9 cellular contexts compared by ENCODE assay signal in genomic region chr5:17118631-17119030, GRCh38.
DNase-seq lines count a peak whose midpoint lies in the region; ATAC-seq, FAIRE-seq and TF ChIP-seq lines count a peak whose summit lies in the region.
"Had no signal": no experiment of that assay in that cellular context is flagged by ENCODE, and none has a peak within 500 bp of the region (broad histone marks: within the 10 kb centered on the region; RNA-seq: fewer than 3 reads in every experiment).

No MANE protein-coding gene starts in this region.

- CTCF ChIA-PET in A673 (lab: Charles Lee) (interaction anchor here (0.6 kb wide), 1 partner anchor 163 kb away, joined by 4 read pairs; no protein-coding TSS in a partner anchor), K562 (lab: Yijun Ruan, JAX; ENCODE audit: low intra/inter-chr PET ratio) (no interaction called here)

- DNase-seq in A673 (ENCODE audit: low spot score) (peak; percentile 93), M059J (ENCODE audit: low read depth) (peak; percentile 97), K562 (ENCODE audit: extremely low read depth in 1 of 4, low spot score in 3 of 4) (peak in 3 of 4 experiments; percentile 27 to 67 (median 53)), left lung (peak in 1 of 2 donors; percentile 77), transverse colon (peak; percentile 50), thyroid gland (no peak), COR-L47 (lab: John Stamatoyannopoulos, UW) (no peak)

- intact Hi-C loops in A673 (cut with micrococcal nuclease; ENCODE audit: unreplicated experiment) (no loop called here), K562 (cut with micrococcal nuclease) (no loop called here), left lung (cut with DNase I) (no loop called here), transverse colon (cut with DNase I; ENCODE audit: low total_unique reads) (no loop called here), thyroid gland (cut with DNase I) (no loop called here)

- H3K9me1 ChIP-seq in K562 (ENCODE audit: control insufficient read depth, insufficient read depth, low read length), result no peaks in the 10 kb centered on the region

- in situ Hi-C loops in K562 (cut with MboI) (no loop called here), transverse colon (cut with MboI; ENCODE audit: low pct_ligation_motif_present in 1 of 4, low pct_unique_long_range_greater_than_20kb in 1 of 4, low sequenced_read_pairs in 3 of 4) (no loop called here)

- no peak overlapping the region for H3K9ac ChIP-seq in K562 (ENCODE audit: insufficient read depth in 1 of 2, low read depth in 2 of 2, low read length in 2 of 2)

- WGBS in K562 (ENCODE audit: insufficient coverage, low coverage, missing lambda C conversion rate), result 5% methylated on average over 9 of the region's 9 CpGs
- WGBS in transverse colon (ENCODE audit: low coverage in 1 of 2), 2 donors, result 33 to 34% methylated on average over 8 to 9 of the region's 9 CpGs
- WGBS in thyroid gland, 2 donors, result 57 to 68% methylated on average over 9 of the region's 9 CpGs

- ATAC-seq in GM19043 (IDR thresholded peaks at IDR 0.05; ENCODE audit: low read depth, unreplicated experiment), result peak; percentile 90
- peak; percentile 87 for ATAC-seq in K562
- ATAC-seq in left lung, result peak; percentile 90

- H3K27me3 ChIP-seq in A673 (replicated peaks; ENCODE audit: insufficient read depth, low read depth, low read length, poor library complexity) (no peaks in the 10 kb centered on the region), K562 (ENCODE audit: control insufficient read depth in 2 of 2, insufficient read depth in 2 of 2, low read length in 2 of 2) (no peaks in the 10 kb centered on the region), left lung (no peaks in the 10 kb centered on the region), transverse colon (no peaks in the 10 kb centered on the region), thyroid gland (no peaks in the 10 kb centered on the region)

- H3K4me3 ChIP-seq in A673 (ENCODE audit: low read depth, low read length, poor library complexity, severe bottlenecking) (no peak overlapping the region), K562 (no peak overlapping the region), left lung (no peak overlapping the region), transverse colon (no peak overlapping the region), thyroid gland (replicated peaks in 1 of 3) (no peak overlapping the region)

- TF ChIP-seq CTCF in A673 (conservative IDR thresholded peaks at IDR 0.05; ENCODE audit: low read depth, low read length) (no peak), K562 (IDR thresholded peaks at IDR 0.05 in 2 of 3, conservative IDR thresholded peaks at IDR 0.05 in 1 of 3; ENCODE audit: insufficient read depth in 2 of 3, low read depth in 1 of 3, low read length in 3 of 3) (no peak), left lung (IDR thresholded peaks at IDR 0.05) (no peak), transverse colon (IDR thresholded peaks at IDR 0.05) (no peak), thyroid gland (IDR thresholded peaks at IDR 0.05) (no peak)

- H3K27ac ChIP-seq in A673 (ENCODE audit: low read depth, low read length, poor library complexity, severe bottlenecking) (peak overlapping the region; percentile 69), K562 (ENCODE audit: extremely low read depth, low read depth, low read length) (peak overlapping the region; percentile 53; the same call in 1 of the 3 replicates), left lung (peak overlapping the region in 1 of 2 donors; percentile 89), transverse colon (peak overlapping the region in 3 of 4 donors; percentile 25 to 57 (median 28)), thyroid gland (no peak overlapping the region)

- TF ChIP-seq RAD21 in K562 (CRISPR knock-in tag; conservative IDR thresholded peaks at IDR 0.05 in 1 of 2, IDR thresholded peaks at IDR 0.05 in 1 of 2), result no peak

- H4K20me1 ChIP-seq in K562 (replicated peaks; ENCODE audit: control insufficient read depth, insufficient read depth, low read length), result no peaks in the 10 kb centered on the region

- no peak for TF ChIP-seq POLR2A in K562 (conservative IDR thresholded peaks at IDR 0.05)
- no peak for TF ChIP-seq POLR2A in transverse colon (IDR thresholded peaks at IDR 0.05)
- no peak for TF ChIP-seq POLR2A in thyroid gland (IDR thresholded peaks at IDR 0.05)

- no peaks in the 10 kb centered on the region for H3K36me3 ChIP-seq in A673 (ENCODE audit: insufficient read depth, low read length, poor library complexity, severe bottlenecking)
- no peaks in the 10 kb centered on the region for H3K36me3 ChIP-seq in K562 (ENCODE audit: control insufficient read depth, insufficient read depth, low read length)
- no peaks in the 10 kb centered on the region for H3K36me3 ChIP-seq in left lung
- H3K36me3 ChIP-seq in transverse colon, result no peaks in the 10 kb centered on the region
- H3K36me3 ChIP-seq in thyroid gland, result no peaks in the 10 kb centered on the region

- no peaks in the 10 kb centered on the region for H3K9me3 ChIP-seq in A673 (ENCODE audit: low read depth, low read length, poor library complexity, severe bottlenecking)
- no peaks in the 10 kb centered on the region for H3K9me3 ChIP-seq in K562 (replicated peaks; ENCODE audit: control insufficient read depth, insufficient read depth, low read depth, low read length)
- no peaks in the 10 kb centered on the region for H3K9me3 ChIP-seq in left lung
- H3K9me3 ChIP-seq in transverse colon, result no peaks in the 10 kb centered on the region
- no peaks in the 10 kb centered on the region for H3K9me3 ChIP-seq in thyroid gland

- H3K4me1 ChIP-seq in A673 (ENCODE audit: insufficient read depth, low read length, poor library complexity, severe bottlenecking), result peaks cover 28% of the 10 kb centered on the region
- H3K4me1 ChIP-seq in K562 (replicated peaks in 1 of 2; ENCODE audit: control insufficient read depth in 2 of 2, insufficient read depth in 2 of 2, low read length in 2 of 2), result no peaks in the 10 kb centered on the region; a peak in 1 of 5 replicates
- H3K4me1 ChIP-seq in left lung, result peaks cover 0 to 24% of the 10 kb centered on the region in 2 donors
- H3K4me1 ChIP-seq in transverse colon, result peaks cover 0 to 25% (median 12%) of the 10 kb centered on the region in 4 donors
- H3K4me1 ChIP-seq in thyroid gland, result peaks cover 29 to 35% of the 10 kb centered on the region in 2 donors

- FAIRE-seq in K562 (lab: Jason Lieb, UNC), result peak; percentile 61
- FAIRE-seq: GM18507 had no signal

- TF ChIP-seq EP300 in K562 (IDR thresholded peaks at IDR 0.05; ENCODE audit: low read length), result 0 out of 2 replicates have a peak, but pooled peaks have one; percentile 44
- no peak for TF ChIP-seq EP300 in transverse colon (IDR thresholded peaks at IDR 0.05; ENCODE audit: low read depth)

- H3K79me2 ChIP-seq in K562 (ENCODE audit: control insufficient read depth, insufficient read depth, low read length), result no peaks in the 10 kb centered on the region

- POLR2A ChIA-PET in A673 (lab: Charles Lee; ENCODE audit: low non-redundant PET) (interaction anchor here (0.7 kb wide), 1 partner anchor 130 kb away, joined by 3 read pairs; no protein-coding TSS in a partner anchor), K562 (lab: Yijun Ruan, JAX) (interaction anchor here (1.4 kb wide), 1 partner anchor 14 kb away, joined by 3 read pairs; no protein-coding TSS in a partner anchor)

- no TSS peak for BruUV-seq in A673 (replicated peaks; lab: Mats Ljungman, UMichigan)
- BruUV-seq in K562 (replicated peaks; lab: Mats Ljungman, UMichigan), result no TSS peak

- H2AFZ ChIP-seq in K562 (ENCODE audit: low read depth, low read length), result peak overlapping the region; percentile 49

- H3K4me2 ChIP-seq in K562 (ENCODE audit: insufficient read depth, low read length), result no peak overlapping the region; the same call in 1 of the 2 replicates

TF ChIP-seq in K562, 482 proteins besides CTCF, POLR2A, EP300 and RAD21 (continues in another document):
- TF ChIP-seq NFE2 (IDR thresholded peaks at IDR 0.05; ENCODE audit: low read depth), result peak; percentile 77
- no peak for TF ChIP-seq CC2D1A (IDR thresholded peaks at IDR 0.05)
- no peak for TF ChIP-seq ZC3H8 (IDR thresholded peaks at IDR 0.05)
- TF ChIP-seq HNRNPH1 (optimal IDR thresholded peaks at IDR 0.05; ENCODE audit: low read depth, low read length), result no peak
- TF ChIP-seq MXD1 (CRISPR knock-in tag; IDR thresholded peaks at IDR 0.05; ENCODE audit: borderline replicate concordance, poor library complexity, severe bottlenecking), result no peak
- peak; percentile 38 for TF ChIP-seq NEUROD1 (IDR thresholded peaks at IDR 0.05; ENCODE audit: borderline replicate concordance, low read depth, low read length, partially characterized antibody)
- 0 out of 2 replicates have a peak, but pooled peaks have one; percentile 43 for TF ChIP-seq ZNF395 (CRISPR knock-in tag; IDR thresholded peaks at IDR 0.05)
- no peak for TF ChIP-seq TAL1 (IDR thresholded peaks at IDR 0.05)
- no peak for TF ChIP-seq STAT5B (CRISPR knock-in tag; IDR thresholded peaks at IDR 0.05)
- peak; percentile 42; the same call in 1 of the 2 replicates for TF ChIP-seq SMARCA4 (IDR thresholded peaks at IDR 0.05)
- TF ChIP-seq ZFP36 (IDR thresholded peaks at IDR 0.05; ENCODE audit: low read depth, low read length, partially characterized antibody), result peak; percentile 10
- TF ChIP-seq PKNOX1 (IDR thresholded peaks at IDR 0.05), result peak; percentile 54; the same call in 1 of the 2 replicates
- no peak for TF ChIP-seq MCM3 (IDR thresholded peaks at IDR 0.05)

Comparison
In these comparisons a context has a peak if more than half of its experiments do, and no peak if none do; other contexts are left out.
1. DNase-seq: peak in A673 (single experiment), M059J (single experiment), K562 (3 of 4) and transverse colon (single experiment); none in thyroid gland (0 of 2) and COR-L47 (single experiment).
2. H3K27ac ChIP-seq: peak in A673 (single experiment), K562 (single experiment) and transverse colon (3 of 4); none in thyroid gland (0 of 3).
3. Peak in every context shown above with its lines, with median percentiles within 50 percentile points of each other: ATAC-seq.